8 cellular contexts compared by ENCODE assay signal in the genomic region with DNA sequence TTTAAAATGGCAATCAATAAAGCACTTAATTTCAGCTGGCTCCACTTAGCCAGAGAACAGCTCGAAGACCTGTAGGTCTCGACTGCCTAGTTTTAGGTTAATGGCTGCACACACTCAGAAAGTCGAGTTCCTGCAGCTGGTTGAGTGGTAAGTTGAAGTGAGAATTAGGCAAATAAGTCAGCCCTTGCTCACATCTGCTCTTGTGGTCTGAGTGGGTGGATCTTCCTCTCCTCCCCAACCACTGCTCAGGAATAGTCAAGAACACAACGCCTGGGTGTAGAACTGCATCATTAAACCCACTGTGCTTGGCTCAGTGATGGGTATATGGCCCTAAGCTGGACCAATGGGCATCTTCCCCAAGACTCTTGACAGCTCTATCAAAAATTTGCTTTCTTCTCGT. TPM values are rescaled to one million over a fixed set of nuclear protein-coding genes. Genes with fewer than 3 reads are reported as not detected.
DNase-seq lines count a peak whose midpoint lies in the region; ATAC-seq and TF ChIP-seq lines count a peak whose summit lies in the region.

No MANE protein-coding gene starts in this region.

- H3K27me3 Mint-ChIP-seq in activated naive CD4-positive, alpha-beta T cell treated with anti-CD3 and anti-CD28 coated beads for 36 hours (ENCODE audit: low read depth) = no peaks in the 10 kb centered on the region

- H3K36me3 Mint-ChIP-seq in activated naive CD4-positive, alpha-beta T cell treated with anti-CD3 and anti-CD28 coated beads for 36 hours (ENCODE audit: low read depth) = peaks cover 7% of the 10 kb centered on the region

- no peaks in the 10 kb centered on the region for H4K20me1 ChIP-seq in DOHH2 (ENCODE audit: control insufficient read depth, insufficient read depth, low read depth, low read length)

- H3K4me3 ChIP-seq in DOHH2 (ENCODE audit: low read length) (peak overlapping the region; percentile 71), esophagus muscularis mucosa (no peak overlapping the region)

- peaks cover 96% of the 10 kb centered on the region for H3K4me1 Mint-ChIP-seq in activated naive CD4-positive, alpha-beta T cell treated with anti-CD3 and anti-CD28 coated beads for 36 hours (ENCODE audit: low read depth)

- H3K36me3 ChIP-seq in DOHH2 (ENCODE audit: control insufficient read depth, low read length) = no peaks in the 10 kb centered on the region; the same call in 1 of the 2 replicates
- no peaks in the 10 kb centered on the region for H3K36me3 ChIP-seq in esophagus muscularis mucosa

- H3K4me2 ChIP-seq in DOHH2 (ENCODE audit: low read length) = peak overlapping the region; percentile 89

- no peak for TF ChIP-seq EP300 in esophagus muscularis mucosa (IDR thresholded peaks at IDR 0.05)

- no peak for TF ChIP-seq CTCF in DOHH2 (IDR thresholded peaks at IDR 0.05; ENCODE audit: low read depth, low read length, poor library complexity, severe bottlenecking)
- TF ChIP-seq CTCF in esophagus muscularis mucosa (IDR thresholded peaks at IDR 0.05) = no peak

- DNase-seq in activated naive CD4-positive, alpha-beta T cell treated with anti-CD3 and anti-CD28 coated beads for 36 hours = peak; percentile 84
- DNase-seq in DMS153 treated with DMSO at 0.1 percent for 48 hours (lab: John Stamatoyannopoulos, UW; ENCODE audit: unreplicated experiment) = no peak
- no peak for DNase-seq in foreskin melanocyte
- DNase-seq in cerebellum (ENCODE audit: low spot score) = no peak
- DNase-seq in esophagus muscularis mucosa (ENCODE audit: extremely low spot score) = no peak

- WGBS in esophagus muscularis mucosa = 90% methylated on average over 5 of the region's 5 CpGs

- H3K27ac Mint-ChIP-seq in activated naive CD4-positive, alpha-beta T cell treated with anti-CD3 and anti-CD28 coated beads for 36 hours = peak overlapping the region; percentile 92

- ATAC-seq in GM19467 (IDR thresholded peaks at IDR 0.05; ENCODE audit: unreplicated experiment) = peak; percentile 82
- ATAC-seq in HG03442 (IDR thresholded peaks at IDR 0.05; ENCODE audit: unreplicated experiment) = peak; percentile 68

- H3K9me3 ChIP-seq in DOHH2 (ENCODE audit: control insufficient read depth, insufficient read depth, low read length) = no peaks in the 10 kb centered on the region
- H3K9me3 ChIP-seq in esophagus muscularis mucosa = no peaks in the 10 kb centered on the region

- TF ChIP-seq POLR2A in esophagus muscularis mucosa (IDR thresholded peaks at IDR 0.05; ENCODE audit: low read depth) = no peak

- 0 out of 2 replicates have a peak, but pooled peaks cover 3% of the 10 kb centered on the region for H3K79me2 ChIP-seq in DOHH2 (ENCODE audit: control insufficient read depth, low read length)

- H3K27me3 ChIP-seq in DOHH2 (ENCODE audit: control insufficient read depth, low read length) (no peaks in the 10 kb centered on the region), esophagus muscularis mucosa (no peaks in the 10 kb centered on the region)

- H3K9me3 Mint-ChIP-seq in activated naive CD4-positive, alpha-beta T cell treated with anti-CD3 and anti-CD28 coated beads for 36 hours = peaks cover 10% of the 10 kb centered on the region

- CTCF ChIA-PET in activated naive CD4-positive, alpha-beta T cell treated with anti-CD3 and anti-CD28 coated beads for 36 hours (lab: Charles Lee) = interaction anchor here (0.6 to 1.3 kb wide), 4 partner anchors 8 to 147 kb away, joined by 3 to 7 read pairs (median 3); no protein-coding TSS in a partner anchor

- peaks cover 42% of the 10 kb centered on the region for H3F3A ChIP-seq in DOHH2 (ENCODE audit: control insufficient read depth, insufficient read depth)

- H3K4me1 ChIP-seq in DOHH2 (ENCODE audit: control insufficient read depth, low read length) (peaks cover 100% of the 10 kb centered on the region), esophagus muscularis mucosa (peaks cover 0 to 7% (median 5%) of the 10 kb centered on the region in 4 donors)

- H3K4me3 Mint-ChIP-seq in activated naive CD4-positive, alpha-beta T cell treated with anti-CD3 and anti-CD28 coated beads for 36 hours = peak overlapping the region; percentile 13

- H3K9me2 ChIP-seq in DOHH2 (replicated peaks; ENCODE audit: control insufficient read depth, low read length) = no peaks in the 10 kb centered on the region

- intact Hi-C loops in activated naive CD4-positive, alpha-beta T cell treated with anti-CD3 and anti-CD28 coated beads for 36 hours (cut with micrococcal nuclease) = loop anchor here (1.0 kb wide), 2 partner anchors 11 to 132 kb away; no protein-coding TSS in a partner anchor
- intact Hi-C loops in esophagus muscularis mucosa (cut with DNase I) = no loop called here

- peak overlapping the region; percentile 96 for H3K27ac ChIP-seq in DOHH2 (ENCODE audit: low read depth, low read length)
- no peak overlapping the region for H3K27ac ChIP-seq in esophagus muscularis mucosa (replicated peaks in 1 of 4)

RNA-seq across cellular contexts. Expression of a gene that starts 20.9 kb away (rescaled TPM):
- total RNA-seq in activated naive CD4-positive, alpha-beta T cell treated with anti-CD3 and anti-CD28 coated beads for 36 hours = 10 to 100 TPM; 37.3 to 39.3 TPM
- total RNA-seq in cerebellum (11.8 TPM), esophagus muscularis mucosa (10 to 100 TPM; 25.0 to 43.6 (median 28.1) TPM)

RNA-seq across cellular contexts. Expression of a gene that starts 55.8 kb away (rescaled TPM):
- total RNA-seq in activated naive CD4-positive, alpha-beta T cell treated with anti-CD3 and anti-CD28 coated beads for 36 hours = under 1 TPM; 0.36 to 0.57 TPM
- total RNA-seq in cerebellum = 0.18 TPM
- total RNA-seq in esophagus muscularis mucosa = under 1 TPM in 2 of 4 donors, not detected in 2; 0.17 to 0.34 TPM
